Comparison of ENCODE assay signal across 14 cellular contexts in the genomic region with DNA sequence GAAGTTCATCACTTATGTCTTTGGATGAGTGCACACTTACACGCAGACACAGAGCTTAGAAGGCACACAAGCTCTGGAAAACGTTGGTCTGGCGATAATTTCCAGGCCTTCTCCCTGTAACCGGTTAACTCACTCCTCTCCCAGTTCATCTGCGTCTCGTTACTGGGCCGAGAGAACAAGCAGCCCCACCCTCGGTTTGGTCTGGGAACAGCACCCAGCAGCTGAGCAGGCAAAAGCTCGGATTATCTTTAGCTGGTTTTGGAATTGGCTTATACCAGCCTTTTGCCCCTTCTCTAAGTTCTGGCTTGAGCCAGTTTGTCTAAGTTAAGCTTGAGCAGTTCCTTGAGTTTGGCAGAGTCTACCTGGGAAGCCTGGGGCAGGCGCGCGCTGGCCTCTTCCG. TPM values are rescaled to one million over a fixed set of nuclear protein-coding genes. Genes with fewer than 3 reads are reported as not detected.
A peak's percentile ranks its signal among the peaks of the same experiment; 100 is the strongest.
DNase-seq lines count a peak whose midpoint lies in the region; ATAC-seq and TF ChIP-seq lines count a peak whose summit lies in the region.
"Had no signal": no experiment of that assay in that cellular context is flagged by ENCODE, and none has a peak within 500 bp of the region (broad histone marks: within the 10 kb centered on the region; RNA-seq: fewer than 3 reads in every experiment).

No MANE protein-coding gene starts in this region.

- intact Hi-C loops in Panc1 (cut with micrococcal nuclease; ENCODE audit: unreplicated experiment) (no loop called here), Right ventricle myocardium superior (cut with DNase I) (no loop called here), prostate gland (cut with DNase I) (no loop called here)

- no peaks in the 10 kb centered on the region for H3K36me3 ChIP-seq in Panc1 (ENCODE audit: control insufficient read depth, insufficient read depth, low read length)
- no peaks in the 10 kb centered on the region for H3K36me3 ChIP-seq in prostate gland

- H3K27ac ChIP-seq in AG04450 (ENCODE audit: low read depth, low read length) (no peak overlapping the region), Panc1 (ENCODE audit: low read length) (no peak overlapping the region), prostate gland (peak overlapping the region; percentile 4 to 60)
- H3K27ac ChIP-seq: C4-2B had no signal

- 65% methylated on average over 13 of the region's 13 CpGs for WGBS in prostate gland

- CTCF ChIA-PET in AG04450 (lab: Charles Lee): interaction anchor here (0.7 to 1.4 kb wide), 4 partner anchors 8 to 398 kb away, joined by 3 to 8 read pairs (median 4); no protein-coding TSS in a partner anchor
- CTCF ChIA-PET in Panc1 (lab: Charles Lee): no interaction called here

- ATAC-seq in Panc1: 0 out of 2 replicates have a peak, but pooled peaks have one; percentile 48
- peak; percentile 63 for ATAC-seq in Right ventricle myocardium superior (ENCODE audit: poor library complexity)
- no peak for ATAC-seq in GM19023 (IDR thresholded peaks at IDR 0.05; ENCODE audit: unreplicated experiment)
- no peak for ATAC-seq in GM19035 (IDR thresholded peaks at IDR 0.05; ENCODE audit: unreplicated experiment)
- no peak for ATAC-seq in stimulated activated memory B cell treated with anti-CD40 and anti-IgM and Interleukin-4, amounts not matched to agents 10 μg/mL and 1 μg/mL and 100 μg/mL, for 72 hours
- no peak for ATAC-seq in GM18511 (IDR thresholded peaks at IDR 0.05; ENCODE audit: unreplicated experiment)
- ATAC-seq: activated CD8-positive, alpha-beta T cell treated with anti-CD3 and anti-CD28 coated beads for 36 hours had no signal

- H3K27ac Mint-ChIP-seq in stimulated activated memory B cell treated with anti-CD40 and anti-IgM and Interleukin-4, amounts not matched to agents 10 μg/mL and 1 μg/mL and 100 μg/mL, for 72 hours: no peak overlapping the region
- H3K27ac Mint-ChIP-seq: activated CD8-positive, alpha-beta T cell treated with anti-CD3 and anti-CD28 coated beads for 36 hours; activated naive CD8-positive, alpha-beta T cell treated with anti-CD3 and anti-CD28 coated beads, Interleukin-2, amount 10 ng/mL, durations not matched to agents 7 days and 5 days had no signal

- H3K4me3 ChIP-seq in AG04450 (ENCODE audit: low read depth, low read length): no peak overlapping the region
- H3K4me3 ChIP-seq in Panc1 (ENCODE audit: low read depth in 2 of 2, low read length in 2 of 2): no peak overlapping the region
- no peak overlapping the region for H3K4me3 ChIP-seq in prostate gland

- no peaks in the 10 kb centered on the region for H3K9me3 Mint-ChIP-seq in stimulated activated memory B cell treated with anti-CD40 and anti-IgM and Interleukin-4, amounts not matched to agents 10 μg/mL and 1 μg/mL and 100 μg/mL, for 72 hours
- H3K9me3 Mint-ChIP-seq: activated CD8-positive, alpha-beta T cell treated with anti-CD3 and anti-CD28 coated beads for 36 hours; activated naive CD8-positive, alpha-beta T cell treated with anti-CD3 and anti-CD28 coated beads, Interleukin-2, amount 10 ng/mL, durations not matched to agents 7 days and 5 days had no signal

- H3K4me3 Mint-ChIP-seq in stimulated activated memory B cell treated with anti-CD40 and anti-IgM and Interleukin-4, amounts not matched to agents 10 μg/mL and 1 μg/mL and 100 μg/mL, for 72 hours: no peak overlapping the region
- H3K4me3 Mint-ChIP-seq: activated CD8-positive, alpha-beta T cell treated with anti-CD3 and anti-CD28 coated beads for 36 hours; activated naive CD8-positive, alpha-beta T cell treated with anti-CD3 and anti-CD28 coated beads, Interleukin-2, amount 10 ng/mL, durations not matched to agents 7 days and 5 days had no signal

- no peaks in the 10 kb centered on the region for H3K4me1 ChIP-seq in Panc1 (ENCODE audit: control insufficient read depth, insufficient read depth, low read length)
- H3K4me1 ChIP-seq in prostate gland (replicated peaks): no peaks in the 10 kb centered on the region

- BruUV-seq in Panc1 (replicated peaks; lab: Mats Ljungman, UMichigan): no TSS peak

- H3K36me3 Mint-ChIP-seq in stimulated activated memory B cell treated with anti-CD40 and anti-IgM and Interleukin-4, amounts not matched to agents 10 μg/mL and 1 μg/mL and 100 μg/mL, for 72 hours: no peaks in the 10 kb centered on the region
- H3K36me3 Mint-ChIP-seq: activated naive CD8-positive, alpha-beta T cell treated with anti-CD3 and anti-CD28 coated beads, Interleukin-2, amount 10 ng/mL, durations not matched to agents 7 days and 5 days had no signal

- TF ChIP-seq CTCF in AG04450 (IDR thresholded peaks at IDR 0.05; ENCODE audit: low read depth, low read length): peak; percentile 39
- no peak for TF ChIP-seq CTCF in Panc1 (IDR thresholded peaks at IDR 0.05)
- TF ChIP-seq CTCF in prostate gland (IDR thresholded peaks at IDR 0.05): no peak

- DNase-seq in AG04450 (ENCODE audit: low read depth, low spot score): no peak
- no peak for DNase-seq in Panc1 (ENCODE audit: low read depth, low spot score)
- peak; percentile 57 for DNase-seq in Right ventricle myocardium superior
- DNase-seq in prostate gland (ENCODE audit: low spot score): no peak
- DNase-seq: activated CD8-positive, alpha-beta T cell treated with anti-CD3 and anti-CD28 coated beads for 36 hours; activated naive CD8-positive, alpha-beta T cell treated with anti-CD3 and anti-CD28 coated beads, Interleukin-2, amount 10 ng/mL, durations not matched to agents 7 days and 5 days; MV-4-11; NCI-H774; SW 1271 had no signal

- peaks cover 6% of the 10 kb centered on the region for H3K27me3 ChIP-seq in AG04450 (ENCODE audit: control insufficient read depth, insufficient read depth, low read length)
- peaks cover 3% of the 10 kb centered on the region for H3K27me3 ChIP-seq in Panc1 (ENCODE audit: control insufficient read depth, insufficient read depth, low read length)
- H3K27me3 ChIP-seq in prostate gland (replicated peaks; ENCODE audit: insufficient read depth): no peaks in the 10 kb centered on the region

- H3K9me3 ChIP-seq in AG04450 (ENCODE audit: control insufficient read depth, insufficient read depth, low read length) (peaks cover 2% of the 10 kb centered on the region; the same call in 1 of the 2 replicates), Panc1 (ENCODE audit: control insufficient read depth, insufficient read depth, low read depth, low read length) (no peaks in the 10 kb centered on the region), prostate gland (no peaks in the 10 kb centered on the region)

- H3K27me3 Mint-ChIP-seq in stimulated activated memory B cell treated with anti-CD40 and anti-IgM and Interleukin-4, amounts not matched to agents 10 μg/mL and 1 μg/mL and 100 μg/mL, for 72 hours: peaks cover 59% of the 10 kb centered on the region

- no peak for TF ChIP-seq POLR2A in prostate gland (IDR thresholded peaks at IDR 0.05)

- in situ Hi-C loops in Panc1 (cut with HindIII; ENCODE audit: low pct_unique_long_range_greater_than_20kb, low sequenced_read_pairs): no loop called here

- POLR2A ChIA-PET in AG04450 (lab: Yijun Ruan, JAX): no interaction called here
- POLR2A ChIA-PET in Panc1 (lab: Charles Lee): no interaction called here

- peaks cover 6% of the 10 kb centered on the region for H3K4me1 Mint-ChIP-seq in stimulated activated memory B cell treated with anti-CD40 and anti-IgM and Interleukin-4, amounts not matched to agents 10 μg/mL and 1 μg/mL and 100 μg/mL, for 72 hours
- H3K4me1 Mint-ChIP-seq: activated naive CD8-positive, alpha-beta T cell treated with anti-CD3 and anti-CD28 coated beads, Interleukin-2, amount 10 ng/mL, durations not matched to agents 7 days and 5 days had no signal

RNA-seq across cellular contexts. Expression of a gene that starts 27.3 kb away (rescaled TPM):
- polyA plus RNA-seq in AG04450 (2011; rRNA removed): 493 and 591 TPM in 2 replicates
- 196 and 210 TPM in 2 replicates for polyA minus RNA-seq in AG04450 (2011; rRNA and poly(A)+ RNA removed)
- total RNA-seq in Panc1 (2021; ENCODE audit: unreplicated experiment): 34.2 TPM
- 36.0 TPM for polyA plus RNA-seq in Panc1 (2012; ENCODE audit: insufficient read length)
- 173 TPM for total RNA-seq in Right ventricle myocardium superior
- total RNA-seq in prostate gland: 100 to 1,000 TPM; 163 to 265 TPM

Comparison
In these comparisons a context has a peak if more than half of its experiments do, and no peak if none do; other contexts are left out.
1. H3K27ac ChIP-seq: peak in prostate gland (2 of 2); none in AG04450 (single experiment) and Panc1 (single experiment).
2. ATAC-seq: peak in Panc1 (single experiment) and Right ventricle myocardium superior (single experiment); none in GM19023 (single experiment), GM19035 (single experiment), stimulated activated memory B cell treated with anti-CD40 and anti-IgM and Interleukin-4, amounts not matched to agents 10 μg/mL and 1 μg/mL and 100 μg/mL, for 72 hours (single experiment) and GM18511 (single experiment).